Comparison of ENCODE assay signal across 1 cellular context in the genomic region with DNA sequence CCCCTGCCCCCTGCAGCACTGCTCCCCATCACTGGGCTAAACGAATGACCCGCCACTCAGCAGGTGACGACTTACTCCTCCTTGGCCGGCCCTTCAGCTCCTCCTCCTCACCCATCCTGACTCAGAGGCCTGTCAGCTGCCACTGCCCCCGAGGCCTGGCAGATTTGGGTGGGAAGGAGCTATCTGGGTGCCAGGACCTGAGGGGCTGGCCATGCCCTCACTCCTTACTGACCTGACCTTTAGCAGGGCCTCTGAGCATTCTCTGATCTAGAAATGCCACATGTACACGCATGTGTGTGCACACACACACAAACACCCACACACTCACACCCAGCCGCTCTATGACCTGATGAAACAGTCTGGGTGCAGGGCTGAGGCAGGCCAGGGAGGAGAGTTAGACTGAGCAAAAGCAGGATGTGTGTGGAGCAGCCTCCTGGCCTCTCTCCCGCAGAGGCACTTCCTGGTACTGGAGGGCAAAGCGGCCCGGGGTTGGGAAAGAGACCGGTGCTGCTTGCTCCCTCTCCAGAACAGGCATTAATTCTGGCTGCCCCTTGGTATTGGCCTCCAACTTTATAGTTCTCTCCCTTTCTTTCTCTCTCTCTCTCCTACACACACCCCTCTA.
TF ChIP-seq lines count a peak whose summit lies in the region.

No MANE protein-coding gene starts in this region.

TF ChIP-seq in HepG2, 621 proteins besides CTCF, POLR2A, EP300 and RAD21 (continued from another document and continues in another):
- TF ChIP-seq DNMT3B (CRISPR knock-in tag; conservative IDR thresholded peaks at IDR 0.05) (no peak), ZNF451 (CRISPR knock-in tag; IDR thresholded peaks at IDR 0.05) (no peak), ZNF720 (CRISPR knock-in tag; IDR thresholded peaks at IDR 0.05) (no peak), HNRNPK (IDR thresholded peaks at IDR 0.05; ENCODE audit: low read depth, low read length, poor library complexity, severe bottlenecking) (no peak), ZNF205 (CRISPR knock-in tag; IDR thresholded peaks at IDR 0.05) (no peak), ZFY (CRISPR knock-in tag; IDR thresholded peaks at IDR 0.05) (peak; percentile 62; the same call in 1 of the 2 replicates), LCORL (IDR thresholded peaks at IDR 0.05) (no peak), LCORL (CRISPR knock-in tag; IDR thresholded peaks at IDR 0.05) (peak; percentile 81), HCFC1 (IDR thresholded peaks at IDR 0.05; ENCODE audit: low read depth, low read length) (no peak), FOXK1 (CRISPR knock-in tag; IDR thresholded peaks at IDR 0.05; ENCODE audit: borderline replicate concordance, low read depth) (peak; percentile 25; the same call in 1 of the 2 replicates), YEATS2 (CRISPR knock-in tag; IDR thresholded peaks at IDR 0.05; ENCODE audit: borderline replicate concordance) (no peak), CENPX (CRISPR knock-in tag; IDR thresholded peaks at IDR 0.05) (no peak), TMF1 (CRISPR knock-in tag; IDR thresholded peaks at IDR 0.05; ENCODE audit: low read depth) (no peak), HDAC6 (IDR thresholded peaks at IDR 0.05; ENCODE audit: low read depth, low read length) (no peak), ZNF530 (CRISPR knock-in tag; IDR thresholded peaks at IDR 0.05; ENCODE audit: low read depth) (no peak), ZNF569 (CRISPR knock-in tag; IDR thresholded peaks at IDR 0.05; ENCODE audit: borderline replicate concordance) (no peak), CBX2 (IDR thresholded peaks at IDR 0.05; ENCODE audit: low read depth, low read length) (no peak), CBX2 (CRISPR knock-in tag; IDR thresholded peaks at IDR 0.05; ENCODE audit: low read depth) (no peak), ZNF839 (CRISPR knock-in tag; IDR thresholded peaks at IDR 0.05; ENCODE audit: borderline replicate concordance) (0 out of 2 replicates have a peak, but pooled peaks have one; percentile 21), PRMT3 (CRISPR knock-in tag; IDR thresholded peaks at IDR 0.05; ENCODE audit: borderline replicate concordance, low read depth) (no peak), SNAPC2 (CRISPR knock-in tag; IDR thresholded peaks at IDR 0.05) (no peak; the same call in 1 of the 2 replicates), ZFP36L1 (CRISPR knock-in tag; IDR thresholded peaks at IDR 0.05) (0 out of 2 replicates have a peak, but pooled peaks have one; percentile 60), ZNF160 (CRISPR knock-in tag; IDR thresholded peaks at IDR 0.05) (no peak), RAD51 (IDR thresholded peaks at IDR 0.05; ENCODE audit: borderline replicate concordance) (no peak), ZNF574 (CRISPR knock-in tag; IDR thresholded peaks at IDR 0.05) (no peak), GPN1 (CRISPR knock-in tag; IDR thresholded peaks at IDR 0.05; ENCODE audit: borderline replicate concordance) (no peak), THAP7 (CRISPR knock-in tag; IDR thresholded peaks at IDR 0.05) (peak; percentile 31; the same call in 1 of the 2 replicates), NFKB2 (CRISPR knock-in tag; IDR thresholded peaks at IDR 0.05; ENCODE audit: borderline replicate concordance) (no peak), FOXA3 (CRISPR knock-in tag; IDR thresholded peaks at IDR 0.05) (peak; percentile 47; the same call in 1 of the 2 replicates), TRIM22 (IDR thresholded peaks at IDR 0.05) (no peak), NCOA5 (CRISPR knock-in tag; IDR thresholded peaks at IDR 0.05) (no peak), ZNF564 (CRISPR knock-in tag; IDR thresholded peaks at IDR 0.05) (no peak), ZNF746 (CRISPR knock-in tag; IDR thresholded peaks at IDR 0.05) (0 out of 2 replicates have a peak, but pooled peaks have one; percentile 57), ZNF713 (CRISPR knock-in tag; IDR thresholded peaks at IDR 0.05) (no peak), PPARG (CRISPR knock-in tag; conservative IDR thresholded peaks at IDR 0.05) (no peak), ZNF282 (IDR thresholded peaks at IDR 0.05; ENCODE audit: partially characterized antibody) (no peak), ESRRA (CRISPR knock-in tag; IDR thresholded peaks at IDR 0.05; ENCODE audit: low read depth) (peak; percentile 78; the same call in 1 of the 2 replicates), ZNF484 (CRISPR knock-in tag; IDR thresholded peaks at IDR 0.05; ENCODE audit: borderline replicate concordance, low read depth) (no peak), ZNF773 (CRISPR knock-in tag; IDR thresholded peaks at IDR 0.05; ENCODE audit: borderline replicate concordance) (no peak), ZNF121 (CRISPR knock-in tag; IDR thresholded peaks at IDR 0.05) (no peak), ZNF17 (CRISPR knock-in tag; IDR thresholded peaks at IDR 0.05) (no peak), SSRP1 (CRISPR knock-in tag; IDR thresholded peaks at IDR 0.05) (no peak), FOXC1 (CRISPR knock-in tag; IDR thresholded peaks at IDR 0.05; ENCODE audit: borderline replicate concordance) (no peak; the same call in 1 of the 2 replicates), ZNF354B (CRISPR knock-in tag; IDR thresholded peaks at IDR 0.05) (no peak), ONECUT2 (CRISPR knock-in tag; IDR thresholded peaks at IDR 0.05) (no peak), ETV5 (CRISPR knock-in tag; IDR thresholded peaks at IDR 0.05; ENCODE audit: borderline replicate concordance) (peak; percentile 57), AHR (CRISPR knock-in tag; IDR thresholded peaks at IDR 0.05) (peak; percentile 66; the same call in 1 of the 2 replicates), ZNF572 (CRISPR knock-in tag; IDR thresholded peaks at IDR 0.05) (no peak), ZNF737 (CRISPR knock-in tag; IDR thresholded peaks at IDR 0.05; ENCODE audit: borderline replicate concordance) (no peak), SMYD3 (CRISPR knock-in tag; IDR thresholded peaks at IDR 0.05) (no peak), ZNF343 (CRISPR knock-in tag; IDR thresholded peaks at IDR 0.05) (no peak), EEA1 (CRISPR knock-in tag; IDR thresholded peaks at IDR 0.05; ENCODE audit: borderline replicate concordance) (no peak), ZNF563 (CRISPR knock-in tag; IDR thresholded peaks at IDR 0.05) (no peak), CBX5 (CRISPR knock-in tag; IDR thresholded peaks at IDR 0.05; ENCODE audit: borderline replicate concordance) (peak; percentile 68; the same call in 1 of the 2 replicates), TCF12 (IDR thresholded peaks at IDR 0.05) (no peak), TCF12 (CRISPR knock-in tag; IDR thresholded peaks at IDR 0.05) (0 out of 2 replicates have a peak, but pooled peaks have one; percentile 30), ZNF558 (CRISPR knock-in tag; IDR thresholded peaks at IDR 0.05; ENCODE audit: borderline replicate concordance) (no peak), MBNL3 (CRISPR knock-in tag; conservative IDR thresholded peaks at IDR 0.05) (no peak), CHD4 (IDR thresholded peaks at IDR 0.05; ENCODE audit: borderline replicate concordance, low read length) (no peak), ZNF44 (CRISPR knock-in tag; IDR thresholded peaks at IDR 0.05) (no peak)
- TF ChIP-seq, protein P1, sequence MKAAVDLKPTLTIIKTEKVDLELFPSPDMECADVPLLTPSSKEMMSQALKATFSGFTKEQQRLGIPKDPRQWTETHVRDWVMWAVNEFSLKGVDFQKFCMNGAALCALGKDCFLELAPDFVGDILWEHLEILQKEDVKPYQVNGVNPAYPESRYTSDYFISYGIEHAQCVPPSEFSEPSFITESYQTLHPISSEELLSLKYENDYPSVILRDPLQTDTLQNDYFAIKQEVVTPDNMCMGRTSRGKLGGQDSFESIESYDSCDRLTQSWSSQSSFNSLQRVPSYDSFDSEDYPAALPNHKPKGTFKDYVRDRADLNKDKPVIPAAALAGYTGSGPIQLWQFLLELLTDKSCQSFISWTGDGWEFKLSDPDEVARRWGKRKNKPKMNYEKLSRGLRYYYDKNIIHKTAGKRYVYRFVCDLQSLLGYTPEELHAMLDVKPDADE (CRISPR knock-in tag; IDR thresholded peaks at IDR 0.05), result no peak
- TF ChIP-seq, protein P2, sequence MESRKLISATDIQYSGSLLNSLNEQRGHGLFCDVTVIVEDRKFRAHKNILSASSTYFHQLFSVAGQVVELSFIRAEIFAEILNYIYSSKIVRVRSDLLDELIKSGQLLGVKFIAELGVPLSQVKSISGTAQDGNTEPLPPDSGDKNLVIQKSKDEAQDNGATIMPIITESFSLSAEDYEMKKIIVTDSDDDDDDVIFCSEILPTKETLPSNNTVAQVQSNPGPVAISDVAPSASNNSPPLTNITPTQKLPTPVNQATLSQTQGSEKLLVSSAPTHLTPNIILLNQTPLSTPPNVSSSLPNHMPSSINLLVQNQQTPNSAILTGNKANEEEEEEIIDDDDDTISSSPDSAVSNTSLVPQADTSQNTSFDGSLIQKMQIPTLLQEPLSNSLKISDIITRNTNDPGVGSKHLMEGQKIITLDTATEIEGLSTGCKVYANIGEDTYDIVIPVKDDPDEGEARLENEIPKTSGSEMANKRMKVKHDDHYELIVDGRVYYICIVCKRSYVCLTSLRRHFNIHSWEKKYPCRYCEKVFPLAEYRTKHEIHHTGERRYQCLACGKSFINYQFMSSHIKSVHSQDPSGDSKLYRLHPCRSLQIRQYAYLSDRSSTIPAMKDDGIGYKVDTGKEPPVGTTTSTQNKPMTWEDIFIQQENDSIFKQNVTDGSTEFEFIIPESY (CRISPR knock-in tag; IDR thresholded peaks at IDR 0.05), result peak; percentile 47; the same call in 1 of the 2 replicates
- TF ChIP-seq, protein P3, sequence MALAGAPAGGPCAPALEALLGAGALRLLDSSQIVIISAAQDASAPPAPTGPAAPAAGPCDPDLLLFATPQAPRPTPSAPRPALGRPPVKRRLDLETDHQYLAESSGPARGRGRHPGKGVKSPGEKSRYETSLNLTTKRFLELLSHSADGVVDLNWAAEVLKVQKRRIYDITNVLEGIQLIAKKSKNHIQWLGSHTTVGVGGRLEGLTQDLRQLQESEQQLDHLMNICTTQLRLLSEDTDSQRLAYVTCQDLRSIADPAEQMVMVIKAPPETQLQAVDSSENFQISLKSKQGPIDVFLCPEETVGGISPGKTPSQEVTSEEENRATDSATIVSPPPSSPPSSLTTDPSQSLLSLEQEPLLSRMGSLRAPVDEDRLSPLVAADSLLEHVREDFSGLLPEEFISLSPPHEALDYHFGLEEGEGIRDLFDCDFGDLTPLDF (CRISPR knock-in tag; IDR thresholded peaks at IDR 0.05), result no peak
- TF ChIP-seq, protein P4, sequence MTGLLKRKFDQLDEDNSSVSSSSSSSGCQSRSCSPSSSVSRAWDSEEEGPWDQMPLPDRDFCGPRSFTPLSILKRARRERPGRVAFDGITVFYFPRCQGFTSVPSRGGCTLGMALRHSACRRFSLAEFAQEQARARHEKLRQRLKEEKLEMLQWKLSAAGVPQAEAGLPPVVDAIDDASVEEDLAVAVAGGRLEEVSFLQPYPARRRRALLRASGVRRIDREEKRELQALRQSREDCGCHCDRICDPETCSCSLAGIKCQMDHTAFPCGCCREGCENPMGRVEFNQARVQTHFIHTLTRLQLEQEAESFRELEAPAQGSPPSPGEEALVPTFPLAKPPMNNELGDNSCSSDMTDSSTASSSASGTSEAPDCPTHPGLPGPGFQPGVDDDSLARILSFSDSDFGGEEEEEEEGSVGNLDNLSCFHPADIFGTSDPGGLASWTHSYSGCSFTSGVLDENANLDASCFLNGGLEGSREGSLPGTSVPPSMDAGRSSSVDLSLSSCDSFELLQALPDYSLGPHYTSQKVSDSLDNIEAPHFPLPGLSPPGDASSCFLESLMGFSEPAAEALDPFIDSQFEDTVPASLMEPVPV (CRISPR knock-in tag; IDR thresholded peaks at IDR 0.05), result no peak; the same call in 1 of the 2 replicates
